In genomic region chr10:84243759-84244158, GRCh38 we compare ENCODE assay signal across 30 cellular contexts. TPM values are rescaled to one million over a fixed set of nuclear protein-coding genes. Genes with fewer than 3 reads are reported as not detected.
"Had no signal": no experiment of that assay in that cellular context is flagged by ENCODE, and none has a peak within 500 bp of the region (broad histone marks: within the 10 kb centered on the region; RNA-seq: fewer than 3 reads in every experiment).

No MANE protein-coding gene starts in this region.

- H3K36me3 Mint-ChIP-seq: activated CD4-positive, alpha-beta memory T cell treated with anti-CD3 and anti-CD28 coated beads for 36 hours; activated naive CD4-positive, alpha-beta T cell treated with anti-CD3 and anti-CD28 coated beads, Interleukin-2, amount 10 ng/mL, durations not matched to agents 7 days and 5 days; activated naive CD8-positive, alpha-beta T cell treated with anti-CD3 and anti-CD28 coated beads for 36 hours; IgD-negative memory B cell had no signal

- H3K4me1 Mint-ChIP-seq: activated CD4-positive, alpha-beta T cell treated with anti-CD3 and anti-CD28 coated beads, Interleukin-2, amount 10 ng/mL, durations not matched to agents 7 days and 5 days; activated naive CD4-positive, alpha-beta T cell treated with anti-CD3 and anti-CD28 coated beads, Interleukin-2, amount 10 ng/mL, durations not matched to agents 7 days and 5 days; activated naive CD8-positive, alpha-beta T cell treated with anti-CD3 and anti-CD28 coated beads for 36 hours; IgD-negative memory B cell had no signal

- H3K4me3 Mint-ChIP-seq: activated CD4-positive, alpha-beta memory T cell treated with anti-CD3 and anti-CD28 coated beads for 36 hours; activated CD4-positive, alpha-beta T cell treated with anti-CD3 and anti-CD28 coated beads, Interleukin-2, amount 10 ng/mL, durations not matched to agents 7 days and 5 days; activated naive CD4-positive, alpha-beta T cell treated with anti-CD3 and anti-CD28 coated beads, Interleukin-2, amount 10 ng/mL, durations not matched to agents 7 days and 5 days; activated naive CD8-positive, alpha-beta T cell treated with anti-CD3 and anti-CD28 coated beads for 36 hours; activated T-cell treated with anti-CD3 and anti-CD28 coated beads, Interleukin-2, amount 50 U/mL, for 72 hours; IgD-negative memory B cell; T-helper 1 cell treated with Interleukin-12 subunit alpha and Interleukin-12 subunit beta and Interleukin-4 antibody, amounts not matched to agents 30 μg/mL and 1 μg/mL, for 36 hours had no signal

- H3K9me3 Mint-ChIP-seq: activated CD4-positive, alpha-beta memory T cell treated with anti-CD3 and anti-CD28 coated beads for 36 hours; activated CD4-positive, alpha-beta T cell treated with anti-CD3 and anti-CD28 coated beads, Interleukin-2, amount 10 ng/mL, durations not matched to agents 7 days and 5 days; activated naive CD4-positive, alpha-beta T cell treated with anti-CD3 and anti-CD28 coated beads, Interleukin-2, amount 10 ng/mL, durations not matched to agents 7 days and 5 days; activated naive CD8-positive, alpha-beta T cell treated with anti-CD3 and anti-CD28 coated beads for 36 hours; activated T-cell treated with anti-CD3 and anti-CD28 coated beads, Interleukin-2, amount 50 U/mL, for 72 hours; activated T-helper 2 cell treated with anti-CD3 and anti-CD28 coated beads, Interferon-gamma antibody, Interleukin-2, Interleukin-4, amounts not matched to agents 10 μg/mL and 5 μg/mL and 100 μg/mL, durations not matched to agents 14 hours and 24 hours and 36 hours; IgD-negative memory B cell; T-helper 1 cell treated with Interleukin-12 subunit alpha and Interleukin-12 subunit beta and Interleukin-4 antibody, amounts not matched to agents 30 μg/mL and 1 μg/mL, for 36 hours had no signal

- H3K27ac Mint-ChIP-seq: activated CD4-positive, alpha-beta memory T cell treated with anti-CD3 and anti-CD28 coated beads for 36 hours; activated CD4-positive, alpha-beta T cell treated with anti-CD3 and anti-CD28 coated beads, Interleukin-2, amount 10 ng/mL, durations not matched to agents 7 days and 5 days; activated naive CD4-positive, alpha-beta T cell treated with anti-CD3 and anti-CD28 coated beads, Interleukin-2, amount 10 ng/mL, durations not matched to agents 7 days and 5 days; activated naive CD8-positive, alpha-beta T cell treated with anti-CD3 and anti-CD28 coated beads for 36 hours; activated T-cell treated with anti-CD3 and anti-CD28 coated beads, Interleukin-2, amount 50 U/mL, for 72 hours; activated T-helper 2 cell treated with anti-CD3 and anti-CD28 coated beads, Interferon-gamma antibody, Interleukin-2, Interleukin-4, amounts not matched to agents 10 μg/mL and 5 μg/mL and 100 μg/mL, durations not matched to agents 14 hours and 24 hours and 36 hours; IgD-negative memory B cell; T-helper 1 cell treated with Interleukin-12 subunit alpha and Interleukin-12 subunit beta and Interleukin-4 antibody, amounts not matched to agents 30 μg/mL and 1 μg/mL, for 36 hours had no signal

- DNase-seq: activated CD4-positive, alpha-beta memory T cell treated with anti-CD3 and anti-CD28 coated beads for 36 hours; activated CD4-positive, alpha-beta T cell treated with anti-CD3 and anti-CD28 coated beads, Interleukin-2, amount 10 ng/mL, durations not matched to agents 7 days and 5 days; activated CD4-positive, CD25-positive, alpha-beta regulatory T cell; activated gamma-delta T cell treated with Interleukin-2 at 50 U/mL for 16 hours; activated naive CD4-positive, alpha-beta T cell treated with anti-CD3 and anti-CD28 coated beads, Interleukin-2, amount 10 ng/mL, durations not matched to agents 7 days and 5 days; activated naive CD8-positive, alpha-beta T cell treated with anti-CD3 and anti-CD28 coated beads for 36 hours; activated T-cell treated with anti-CD3 and anti-CD28 coated beads for 4 hours; activated T-cell treated with anti-CD3 and anti-CD28 coated beads, Interleukin-2, amount 50 U/mL, for 72 hours; KG1; NCI-H1048; NCI-H146; NCI-H187 treated with DMSO at 0.1 percent for 48 hours; NCI-H2081 treated with DMSO at 0.1 percent for 48 hours; NCI-H2227 treated with DMSO at 0.1 percent for 48 hours; NCI-H446 treated with DMSO at 0.1 percent for 48 hours; NCI-H774; NK-92 treated with Interleukin-12 subunit alpha and Interleukin-12 subunit beta, amount 100 ng/mL, for 24 hours; OCI-M1; RPMI8226; SHP77; T1000 had no signal

- ATAC-seq: activated T-cell treated with anti-CD3 and anti-CD28 coated beads, Interleukin-2, amount 50 U/mL, for 72 hours; Panc1 had no signal

RNA-seq across cellular contexts. Expression of gene RGR, which starts 1.1 kb away (rescaled TPM):
- total RNA-seq: activated CD4-positive, alpha-beta memory T cell treated with anti-CD3 and anti-CD28 coated beads for 36 hours; activated CD4-positive, alpha-beta T cell treated with anti-CD3 and anti-CD28 coated beads, Interleukin-2, amount 10 ng/mL, durations not matched to agents 7 days and 5 days; activated naive CD8-positive, alpha-beta T cell treated with anti-CD3 and anti-CD28 coated beads for 36 hours; activated T-cell treated with anti-CD3 and anti-CD28 coated beads, Interleukin-2, amount 50 U/mL, for 72 hours; activated T-helper 2 cell treated with anti-CD3 and anti-CD28 coated beads, Interferon-gamma antibody, Interleukin-2, Interleukin-4, amounts not matched to agents 10 μg/mL and 5 μg/mL and 100 μg/mL, durations not matched to agents 14 hours and 24 hours and 36 hours; bronchial epithelial cell; LHCN-M2; M059J had no signal
- polyA plus RNA-seq: IgD-negative memory B cell had no signal

RNA-seq across cellular contexts. Expression of gene LRIT1, which starts 2.4 kb away (rescaled TPM):
- total RNA-seq: activated CD4-positive, alpha-beta memory T cell treated with anti-CD3 and anti-CD28 coated beads for 36 hours; activated CD4-positive, alpha-beta T cell treated with anti-CD3 and anti-CD28 coated beads, Interleukin-2, amount 10 ng/mL, durations not matched to agents 7 days and 5 days; activated naive CD8-positive, alpha-beta T cell treated with anti-CD3 and anti-CD28 coated beads for 36 hours; activated T-cell treated with anti-CD3 and anti-CD28 coated beads, Interleukin-2, amount 50 U/mL, for 72 hours; activated T-helper 2 cell treated with anti-CD3 and anti-CD28 coated beads, Interferon-gamma antibody, Interleukin-2, Interleukin-4, amounts not matched to agents 10 μg/mL and 5 μg/mL and 100 μg/mL, durations not matched to agents 14 hours and 24 hours and 36 hours; bronchial epithelial cell; LHCN-M2; M059J; SK-MEL-5 had no signal
- polyA plus RNA-seq: adipose tissue, IgD-negative memory B cell had no signal

RNA-seq across cellular contexts. Expression of gene LRIT2, which starts 18.4 kb away (rescaled TPM):
- total RNA-seq: activated CD4-positive, alpha-beta memory T cell treated with anti-CD3 and anti-CD28 coated beads for 36 hours; activated CD4-positive, alpha-beta T cell treated with anti-CD3 and anti-CD28 coated beads, Interleukin-2, amount 10 ng/mL, durations not matched to agents 7 days and 5 days; activated naive CD8-positive, alpha-beta T cell treated with anti-CD3 and anti-CD28 coated beads for 36 hours; activated T-cell treated with anti-CD3 and anti-CD28 coated beads, Interleukin-2, amount 50 U/mL, for 72 hours; activated T-helper 2 cell treated with anti-CD3 and anti-CD28 coated beads, Interferon-gamma antibody, Interleukin-2, Interleukin-4, amounts not matched to agents 10 μg/mL and 5 μg/mL and 100 μg/mL, durations not matched to agents 14 hours and 24 hours and 36 hours; bronchial epithelial cell; LHCN-M2; M059J; SK-MEL-5 had no signal
- polyA plus RNA-seq: adipose tissue, IgD-negative memory B cell had no signal

RNA-seq across cellular contexts. Expression of gene CDHR1, which starts 49.4 kb away (rescaled TPM):
- total RNA-seq: LHCN-M2, M059J, SK-MEL-5 had no signal
- polyA plus RNA-seq: IgD-negative memory B cell had no signal
